Comparison of ENCODE assay signal across 20 cellular contexts in genomic region chr11:69213315-69213714, GRCh38. TPM values are rescaled to one million over a fixed set of nuclear protein-coding genes. Genes with fewer than 3 reads are reported as not detected.
A peak's percentile ranks its signal among the peaks of the same experiment; 100 is the strongest.
DNase-seq lines count a peak whose midpoint lies in the region; ATAC-seq and TF ChIP-seq lines count a peak whose summit lies in the region.
"Had no signal": no experiment of that assay in that cellular context is flagged by ENCODE, and none has a peak within 500 bp of the region (broad histone marks: within the 10 kb centered on the region; RNA-seq: fewer than 3 reads in every experiment).

No MANE protein-coding gene starts in this region.

- H2AK9ac ChIP-seq in IMR-90 (replicated peaks; ENCODE audit: low read depth, low read length, poor library complexity): no peak overlapping the region

- H3K9me1 ChIP-seq in IMR-90 (ENCODE audit: insufficient read depth, low read length): peaks cover 10% of the 10 kb centered on the region; the same call in 1 of the 2 replicates

- H2BK120ac ChIP-seq in IMR-90 (ENCODE audit: low read depth, low read length): no peak overlapping the region

- in situ Hi-C loops in IMR-90 (cut with MboI; ENCODE audit: low sequenced_read_pairs): no loop called here

- peaks cover 15% of the 10 kb centered on the region for H3K4me1 ChIP-seq in IMR-90 (ENCODE audit: control insufficient read depth, insufficient read depth, low read length)

- DNase-seq in activated CD4-positive, CD25-positive, alpha-beta regulatory T cell treated with anti-CD3 and anti-CD28 coated beads, Interleukin-2, amount 50 U/mL, for 72 hours: no peak
- DNase-seq in IMR-90 (peak; percentile 32), coronary artery (ENCODE audit: low spot score) (peak; percentile 26)
- DNase-seq in stimulated activated CD4-positive, alpha-beta T cell treated with anti-CD3 and anti-CD28 coated beads, Interleukin-2, amount 100 ng/mL, for 24 hours: peak; percentile 39 to 51
- DNase-seq: 8988T; activated naive CD8-positive, alpha-beta T cell treated with anti-CD3 and anti-CD28 coated beads, Interleukin-2, amount 10 ng/mL, durations not matched to agents 7 days and 5 days; CD4-positive, alpha-beta memory T cell; cerebellar nuclear complex; naive B cell; NCI-H2029 treated with DMSO at 0.1 percent for 48 hours; SHP77 had no signal

- H3K23ac ChIP-seq in IMR-90 (ENCODE audit: low read depth, low read length): no peak overlapping the region

- H3K27me3 ChIP-seq in IMR-90 (ENCODE audit: control insufficient read depth, insufficient read depth, low read length): peaks cover 14% of the 10 kb centered on the region; the same call in 1 of the 2 replicates
- H3K27me3 ChIP-seq: hepatocyte had no signal

- H4K5ac ChIP-seq in IMR-90 (ENCODE audit: low read depth, low read length): no peak overlapping the region

- H3K9ac ChIP-seq in IMR-90 (ENCODE audit: low read depth, low read length): no peak overlapping the region

- H3K56ac ChIP-seq in IMR-90 (ENCODE audit: extremely low read depth, insufficient read depth, low read length): no peak overlapping the region

- no peak overlapping the region for H3K4me3 ChIP-seq in IMR-90 (ENCODE audit: insufficient read depth, low read depth, low read length)
- no peak overlapping the region for H3K4me3 ChIP-seq in coronary artery
- H3K4me3 ChIP-seq: esophagus muscularis mucosa, hepatocyte had no signal

- no peak overlapping the region for H2BK15ac ChIP-seq in IMR-90 (ENCODE audit: low read depth, low read length)

- TF ChIP-seq CTCF in IMR-90 (conservative IDR thresholded peaks at IDR 0.05; ENCODE audit: low read depth, low read length) (no peak), coronary artery (IDR thresholded peaks at IDR 0.05) (no peak)

- H3K18ac ChIP-seq in IMR-90 (ENCODE audit: low read depth, low read length): no peak overlapping the region

- no peak overlapping the region for H4K8ac ChIP-seq in IMR-90 (ENCODE audit: low read depth in 2 of 2, low read length in 2 of 2)

- CTCF ChIA-PET in IMR-90 (lab: Yijun Ruan, JAX): no interaction called here

- intact Hi-C loops in IMR-90 (cut with micrococcal nuclease): no loop called here

- no peak overlapping the region for H3K14ac ChIP-seq in IMR-90 (replicated peaks; ENCODE audit: low read depth, low read length)

- H3K4ac ChIP-seq in IMR-90 (ENCODE audit: low read depth, low read length): no peak overlapping the region

- H3K79me1 ChIP-seq in IMR-90 (ENCODE audit: low read depth in 1 of 2, low read length in 2 of 2): no peaks in the 10 kb centered on the region

- H4K20me1 ChIP-seq in IMR-90 (ENCODE audit: insufficient read depth, low read length): peaks cover 5% of the 10 kb centered on the region; the same call in 1 of the 2 replicates

- H3K4me2 ChIP-seq in IMR-90 (ENCODE audit: low read depth, low read length): no peak overlapping the region
- H3K4me2 ChIP-seq: hepatocyte had no signal

- H2AFZ ChIP-seq in IMR-90 (replicated peaks; ENCODE audit: low read length, poor library complexity): no peak overlapping the region
- H2AFZ ChIP-seq: hepatocyte had no signal

- no peak overlapping the region for H2BK20ac ChIP-seq in IMR-90 (ENCODE audit: low read depth, low read length)

- no peak overlapping the region for H4K91ac ChIP-seq in IMR-90 (ENCODE audit: insufficient read depth, low read depth, low read length)

- BruUV-seq in IMR-90 (replicated peaks; lab: Mats Ljungman, UMichigan): no TSS peak

- dilution Hi-C loops in IMR-90 (cut with HindIII; ENCODE audit: low sequenced_read_pairs, unreplicated experiment): no loop called here

- H2BK5ac ChIP-seq in IMR-90 (ENCODE audit: low read depth, low read length, poor library complexity, severe bottlenecking): no peak overlapping the region

- H3K9me3 ChIP-seq in IMR-90 (ENCODE audit: control insufficient read depth, insufficient read depth, low read length): peaks cover 2% of the 10 kb centered on the region

- POLR2A ChIA-PET in IMR-90 (lab: Charles Lee; ENCODE audit: unreplicated experiment): no interaction called here

- peak; percentile 81 to 83 for ATAC-seq in activated CD4-positive, CD25-positive, alpha-beta regulatory T cell treated with anti-CD3 and anti-CD28 coated beads, Interleukin-2, amount 50 U/mL, for 24 hours
- ATAC-seq in IMR-90 (ENCODE audit: low read depth): no peak
- ATAC-seq in GM21737 (IDR thresholded peaks at IDR 0.05; ENCODE audit: unreplicated experiment): no peak
- ATAC-seq in HG02840 (IDR thresholded peaks at IDR 0.05; ENCODE audit: low FRiP score, unreplicated experiment): no peak
- no peak for ATAC-seq in HG03439 (IDR thresholded peaks at IDR 0.05; ENCODE audit: unreplicated experiment)
- ATAC-seq: left lobe of liver had no signal

- no peak overlapping the region for H3K27ac ChIP-seq in IMR-90 (ENCODE audit: insufficient read depth, low read length)
- no peak overlapping the region for H3K27ac ChIP-seq in coronary artery
- H3K27ac ChIP-seq: esophagus muscularis mucosa, hepatocyte had no signal

- no peaks in the 10 kb centered on the region for H3K36me3 ChIP-seq in IMR-90 (ENCODE audit: control insufficient read depth, insufficient read depth, low read length)
- H3K36me3 ChIP-seq: esophagus muscularis mucosa had no signal

- no peak for TF ChIP-seq RAD21 in IMR-90 (IDR thresholded peaks at IDR 0.05; ENCODE audit: low read length)

- TF ChIP-seq POLR2A in IMR-90 (IDR thresholded peaks at IDR 0.05; ENCODE audit: low read depth, low read length): no peak

- H2AK5ac ChIP-seq in IMR-90 (ENCODE audit: low read depth, low read length): no peak overlapping the region

- WGBS in IMR-90 (ENCODE audit: extremely low coverage in 2 of 2, insufficient read length in 1 of 2), 2 experiments: 100% methylated on average over 1 of the region's 9 CpGs; no CpG with 5 or more reads in 1 of the 2 experiments

TF ChIP-seq in IMR-90, 13 proteins besides CTCF, POLR2A, EP300 and RAD21:
- TF ChIP-seq RCOR1 (IDR thresholded peaks at IDR 0.05; ENCODE audit: insufficient replicate concordance, low read length) (no peak), CEBPB (IDR thresholded peaks at IDR 0.05; ENCODE audit: low read depth, low read length) (no peak), FOS (IDR thresholded peaks at IDR 0.05; ENCODE audit: low read depth, low read length) (no peak), RFX5 (IDR thresholded peaks at IDR 0.05; ENCODE audit: low read depth, low read length) (no peak), MAZ (IDR thresholded peaks at IDR 0.05; ENCODE audit: borderline replicate concordance, low read depth, low read length) (no peak), MXI1 (IDR thresholded peaks at IDR 0.05; ENCODE audit: borderline replicate concordance, low read depth, low read length) (no peak), CHD1 (IDR thresholded peaks at IDR 0.05; ENCODE audit: low read depth, low read length) (no peak), BHLHE40 (IDR thresholded peaks at IDR 0.05; ENCODE audit: low read depth, low read length) (no peak), ELK1 (IDR thresholded peaks at IDR 0.05; ENCODE audit: borderline replicate concordance, low read depth, low read length) (no peak), SMC3 (IDR thresholded peaks at IDR 0.05; ENCODE audit: low read depth, low read length) (no peak), NFE2L2 (IDR thresholded peaks at IDR 0.05; ENCODE audit: low read depth, low read length) (no peak), MAFK (IDR thresholded peaks at IDR 0.05; ENCODE audit: low read depth, low read length) (no peak), USF2 (IDR thresholded peaks at IDR 0.05; ENCODE audit: low read depth, low read length) (no peak)

RNA-seq across cellular contexts. Expression of gene SMIM38, which starts 57.6 kb away (rescaled TPM):
- total RNA-seq in IMR-90 (2012; rRNA removed): under 0.01 and 0.28 TPM in 2 replicates
- 0.05 and 0.07 TPM in 2 replicates for polyA plus RNA-seq in IMR-90 (2012; rRNA removed)
- 0.02 and 0.03 TPM in 2 replicates for polyA plus RNA-seq in IMR-90 (2012; cell fraction: cytosol; rRNA removed)
- 0.56 and 0.64 TPM in 2 replicates for polyA plus RNA-seq in IMR-90 (2012; cell fraction: nucleus; rRNA removed; ENCODE audit: low replicate concordance)
- total RNA-seq: G401, left lobe of liver, LHCN-M2 had no signal
- polyA plus RNA-seq: CD4-positive, alpha-beta memory T cell had no signal

Comparison
In these comparisons a context has a peak if more than half of its experiments do, and no peak if none do; other contexts are left out.
1. ATAC-seq: peak in activated CD4-positive, CD25-positive, alpha-beta regulatory T cell treated with anti-CD3 and anti-CD28 coated beads, Interleukin-2, amount 50 U/mL, for 24 hours (2 of 2); none in IMR-90 (single experiment), GM21737 (single experiment), HG02840 (single experiment) and HG03439 (single experiment).